26 cellular contexts compared by ENCODE assay signal in the genomic region with DNA sequence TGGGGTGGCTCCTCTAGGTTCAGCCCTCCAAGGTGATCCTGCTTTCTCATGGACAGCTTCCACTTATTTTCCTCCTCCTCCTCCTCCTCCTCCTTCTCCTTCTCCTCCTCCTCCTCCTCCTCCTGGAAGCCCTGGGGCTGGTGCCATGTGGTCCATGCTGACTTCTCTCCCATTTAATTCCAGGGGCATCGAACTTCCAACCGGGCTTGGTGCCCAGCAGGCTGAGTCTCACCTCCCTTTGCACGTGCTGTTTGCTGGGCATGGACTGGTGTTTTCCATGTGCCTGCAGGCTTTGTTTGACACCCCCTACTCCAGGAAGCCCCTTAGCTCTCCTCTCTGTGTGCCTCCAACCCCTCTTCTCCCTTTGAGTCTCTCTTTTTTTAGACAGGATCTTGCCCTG. TPM values are rescaled to one million over a fixed set of nuclear protein-coding genes. Genes with fewer than 3 reads are reported as not detected.
DNase-seq lines count a peak whose midpoint lies in the region; FAIRE-seq and TF ChIP-seq lines count a peak whose summit lies in the region.
"Had no signal": no experiment of that assay in that cellular context is flagged by ENCODE, and none has a peak within 500 bp of the region (broad histone marks: within the 10 kb centered on the region; RNA-seq: fewer than 3 reads in every experiment).

No MANE protein-coding gene starts in this region.

- H3K4me1 Mint-ChIP-seq in chondrocyte (ENCODE audit: low read depth), result peaks cover 25% of the 10 kb centered on the region

- peaks cover 5% of the 10 kb centered on the region for H3K27me3 ChIP-seq in iPS-15b (ENCODE audit: control insufficient read depth, insufficient read depth, low read length)
- no peaks in the 10 kb centered on the region for H3K27me3 ChIP-seq in parathyroid adenoma (ENCODE audit: control insufficient read depth, insufficient read depth, low read length)
- H3K27me3 ChIP-seq in trophoblast cell (ENCODE audit: insufficient read depth, low read length), result peaks cover 5% of the 10 kb centered on the region

- H2BK12ac ChIP-seq in trophoblast cell (ENCODE audit: low read length), result no peak overlapping the region

- H3K79me1 ChIP-seq in trophoblast cell (ENCODE audit: low read length), result peaks cover 5% of the 10 kb centered on the region

- H3K36me3 Mint-ChIP-seq in chondrocyte (ENCODE audit: low read depth), result no peaks in the 10 kb centered on the region
- H3K36me3 Mint-ChIP-seq: activated naive CD8-positive, alpha-beta T cell treated with anti-CD3 and anti-CD28 coated beads, Interleukin-2, amount 10 ng/mL, durations not matched to agents 7 days and 5 days had no signal

- H3K14ac ChIP-seq in trophoblast cell (ENCODE audit: low read length), result no peak overlapping the region

- H3K27ac ChIP-seq in OCI-LY7 (ENCODE audit: low read depth, low read length, poor library complexity, severe bottlenecking) (peak overlapping the region; percentile 90), parathyroid adenoma (no peak overlapping the region), trophoblast cell (ENCODE audit: low read depth, low read length) (no peak overlapping the region)
- H3K27ac ChIP-seq: left lung, psoas muscle had no signal

- H3K36me3 ChIP-seq in OCI-LY7 (ENCODE audit: insufficient read depth, low read length) (peaks cover 27% of the 10 kb centered on the region), iPS-15b (ENCODE audit: control insufficient read depth, insufficient read depth, low read length) (no peaks in the 10 kb centered on the region), parathyroid adenoma (ENCODE audit: control insufficient read depth, insufficient read depth, low read length) (no peaks in the 10 kb centered on the region), trophoblast cell (ENCODE audit: control insufficient read depth in 1 of 2, insufficient read depth in 2 of 2, low read length in 2 of 2) (no peaks in the 10 kb centered on the region)
- H3K36me3 ChIP-seq: left lung, Peyer's patch had no signal

- no peak overlapping the region for H3K4me3 Mint-ChIP-seq in chondrocyte (ENCODE audit: unreplicated experiment)
- H3K4me3 Mint-ChIP-seq: activated naive CD8-positive, alpha-beta T cell treated with anti-CD3 and anti-CD28 coated beads, Interleukin-2, amount 10 ng/mL, durations not matched to agents 7 days and 5 days; activated T-cell treated with anti-CD3 and anti-CD28 coated beads, Interleukin-2, amount 50 U/mL, for 24 hours had no signal

- H2AK5ac ChIP-seq in trophoblast cell (ENCODE audit: low read length), result no peak overlapping the region

- no peak for TF ChIP-seq CTCF in OCI-LY7 (conservative IDR thresholded peaks at IDR 0.05; ENCODE audit: low read length)
- no peak for TF ChIP-seq CTCF in parathyroid adenoma (IDR thresholded peaks at IDR 0.05)
- TF ChIP-seq CTCF in chondrocyte (IDR thresholded peaks at IDR 0.05), result no peak

- no CpG with 5 or more reads among the region's 3 CpGs for WGBS in trophoblast cell (ENCODE audit: extremely low coverage, insufficient coverage, insufficient read length)

- no peaks in the 10 kb centered on the region for H4K20me1 ChIP-seq in OCI-LY7 (ENCODE audit: insufficient read depth, low read length)

- no peak overlapping the region for H3K4ac ChIP-seq in trophoblast cell (ENCODE audit: low read depth, low read length)

- CTCF ChIA-PET in OCI-LY7 (lab: Charles Lee; ENCODE audit: unreplicated experiment), result no interaction called here

- BruUV-seq in OCI-LY7 (replicated peaks; lab: Mats Ljungman, UMichigan), result no TSS peak

- peak overlapping the region; percentile 78 for H3K4me2 ChIP-seq in OCI-LY7 (ENCODE audit: low read length)
- H3K4me2 ChIP-seq in parathyroid adenoma (ENCODE audit: low read length), result no peak overlapping the region
- no peak overlapping the region for H3K4me2 ChIP-seq in trophoblast cell (ENCODE audit: low read length)

- H3K27me3 Mint-ChIP-seq in chondrocyte (ENCODE audit: low read depth), result peaks cover 15% of the 10 kb centered on the region
- H3K27me3 Mint-ChIP-seq: activated naive CD8-positive, alpha-beta T cell treated with anti-CD3 and anti-CD28 coated beads, Interleukin-2, amount 10 ng/mL, durations not matched to agents 7 days and 5 days; activated T-cell treated with anti-CD3 and anti-CD28 coated beads, Interleukin-2, amount 50 U/mL, for 24 hours had no signal

- H3K9ac ChIP-seq in iPS-15b (ENCODE audit: low read depth, low read length) (no peak overlapping the region), parathyroid adenoma (no peak overlapping the region), trophoblast cell (ENCODE audit: low read length) (no peak overlapping the region)

- H3K9me3 ChIP-seq in OCI-LY7 (ENCODE audit: low read length) (no peaks in the 10 kb centered on the region), iPS-15b (ENCODE audit: control insufficient read depth, insufficient read depth, low read length) (no peaks in the 10 kb centered on the region), parathyroid adenoma (ENCODE audit: control insufficient read depth, low read length) (no peaks in the 10 kb centered on the region), trophoblast cell (ENCODE audit: insufficient read depth, low read depth, low read length) (peaks cover 2% of the 10 kb centered on the region)
- H3K9me3 ChIP-seq: left lung, Peyer's patch, psoas muscle had no signal

- H2BK120ac ChIP-seq in trophoblast cell (ENCODE audit: insufficient read depth, low read length, poor library complexity), result no peak overlapping the region

- H4K91ac ChIP-seq in trophoblast cell (ENCODE audit: low read depth, low read length), result no peak overlapping the region

- peak; percentile 48 for DNase-seq in DMS 273 (lab: John Stamatoyannopoulos, UW; ENCODE audit: unreplicated experiment)
- DNase-seq in DMS 273 treated with DMSO at 0.1 percent for 48 hours (lab: John Stamatoyannopoulos, UW), result no peak
- no peak for DNase-seq in OCI-LY7 (ENCODE audit: low spot score)
- DNase-seq in chondrocyte (ENCODE audit: low spot score), result no peak
- no peak for DNase-seq in urothelium cell line (ENCODE audit: low spot score)
- DNase-seq in trophoblast cell, result no peak
- DNase-seq: 8988T; activated CD4-positive, alpha-beta T cell treated with anti-CD3 and anti-CD28 coated beads, Interleukin-2, amount 50 U/mL, for 1 hour; activated effector memory CD4-positive, alpha-beta T cell treated with anti-CD3 and anti-CD28 coated beads, Interleukin-2, amount 50 U/mL, for 16 hours; activated naive CD8-positive, alpha-beta T cell treated with anti-CD3 and anti-CD28 coated beads, Interleukin-2, amount 10 ng/mL, durations not matched to agents 7 days and 5 days; activated T-cell treated with anti-CD3 and anti-CD28 coated beads, Interleukin-2, amount 50 U/mL, for 24 hours; cortex of kidney; erythroblast; Kasumi-1; left lung; mesenchymal stem cell; NCI-H1436 treated with DMSO at 0.1 percent for 48 hours; NCI-H226; NCI-H526 treated with DMSO at 0.1 percent for 48 hours; Peyer's patch; psoas muscle; SIG-M5; stimulated activated CD4-positive, alpha-beta T cell treated with anti-CD3 and anti-CD28 coated beads, Interleukin-4, amount 100 ng/mL, for 24 hours had no signal

- H3K4me3 ChIP-seq in OCI-LY7 (ENCODE audit: low read depth, low read length, poor library complexity, severe bottlenecking) (no peak overlapping the region), iPS-15b (ENCODE audit: low read depth, low read length) (peak overlapping the region; percentile 33), parathyroid adenoma (ENCODE audit: low read depth, low read length) (peak overlapping the region; percentile 8), trophoblast cell (ENCODE audit: low read depth, low read length) (no peak overlapping the region)
- H3K4me3 ChIP-seq: GM12878, left lung, Peyer's patch, psoas muscle had no signal

- no peak for FAIRE-seq in urothelium cell line (lab: Jason Lieb, UNC)
- FAIRE-seq: GM12878 had no signal

- no peak overlapping the region for H4K12ac ChIP-seq in trophoblast cell (ENCODE audit: low read depth, low read length)

- POLR2A ChIA-PET in OCI-LY7 (lab: Charles Lee), result interaction anchor here (0.6 kb wide), 1 partner anchor 599 kb away, joined by 6 read pairs; no protein-coding TSS in a partner anchor

- H2AFZ ChIP-seq in OCI-LY7 (ENCODE audit: low read length), result no peak overlapping the region
- peak overlapping the region; percentile 12 for H2AFZ ChIP-seq in parathyroid adenoma
- no peak overlapping the region for H2AFZ ChIP-seq in trophoblast cell (ENCODE audit: insufficient read depth, low read length, poor library complexity)

- H3K9me2 ChIP-seq in OCI-LY7 (ENCODE audit: insufficient read depth, low read length), result no peaks in the 10 kb centered on the region

- no peak overlapping the region for H4K8ac ChIP-seq in trophoblast cell (ENCODE audit: low read depth, low read length)

- no peak overlapping the region for H3K27ac Mint-ChIP-seq in chondrocyte (ENCODE audit: unreplicated experiment)
- H3K27ac Mint-ChIP-seq: activated naive CD8-positive, alpha-beta T cell treated with anti-CD3 and anti-CD28 coated beads, Interleukin-2, amount 10 ng/mL, durations not matched to agents 7 days and 5 days; activated T-cell treated with anti-CD3 and anti-CD28 coated beads, Interleukin-2, amount 50 U/mL, for 24 hours had no signal

- no peak overlapping the region for H3K23ac ChIP-seq in trophoblast cell (ENCODE audit: low read length)

- no peak overlapping the region for H2BK5ac ChIP-seq in trophoblast cell (ENCODE audit: low read depth, low read length, poor library complexity)

- H3K9me3 Mint-ChIP-seq in chondrocyte (ENCODE audit: low read depth), result no peaks in the 10 kb centered on the region
- H3K9me3 Mint-ChIP-seq: activated naive CD8-positive, alpha-beta T cell treated with anti-CD3 and anti-CD28 coated beads, Interleukin-2, amount 10 ng/mL, durations not matched to agents 7 days and 5 days; activated T-cell treated with anti-CD3 and anti-CD28 coated beads, Interleukin-2, amount 50 U/mL, for 24 hours had no signal

- H3K79me2 ChIP-seq in OCI-LY7 (ENCODE audit: insufficient read depth, low read depth, low read length) (peaks cover 50% of the 10 kb centered on the region; the same call in 1 of the 2 replicates), parathyroid adenoma (no peaks in the 10 kb centered on the region), trophoblast cell (ENCODE audit: control insufficient read depth, insufficient read depth, low read length, poor library complexity) (peaks cover 2% of the 10 kb centered on the region)

- H3K4me1 ChIP-seq in OCI-LY7 (ENCODE audit: insufficient read depth, low read length, poor library complexity, severe bottlenecking), result peaks cover 63% of the 10 kb centered on the region
- no peaks in the 10 kb centered on the region for H3K4me1 ChIP-seq in iPS-15b (ENCODE audit: control insufficient read depth, insufficient read depth, low read length)
- H3K4me1 ChIP-seq in parathyroid adenoma, result peaks cover 14% of the 10 kb centered on the region
- peaks cover 7 to 12% of the 10 kb centered on the region in 2 experiments for H3K4me1 ChIP-seq in trophoblast cell (ENCODE audit: control insufficient read depth in 1 of 2, insufficient read depth in 2 of 2, low read length in 2 of 2)
- H3K4me1 ChIP-seq: psoas muscle had no signal

- intact Hi-C loops in OCI-LY7 (cut with micrococcal nuclease; ENCODE audit: unreplicated experiment), result no loop called here

- H3K18ac ChIP-seq in trophoblast cell (ENCODE audit: low read length), result no peak overlapping the region

RNA-seq across cellular contexts. Expression of a gene that starts 3.7 kb away (rescaled TPM):
- 14.3 and 14.8 TPM in 2 replicates for total RNA-seq in OCI-LY7 (2014; rRNA removed; shearing (Covaris generic))
- total RNA-seq in OCI-LY7 (2022) (31.0 and 31.4 TPM in 2 replicates), chondrocyte (9.7 to 10.1 TPM (median 10.0 TPM) in 3 replicates)
- 2.3 TPM in 2 replicates for polyA plus RNA-seq in trophoblast cell (2013)

RNA-seq across cellular contexts. Expression of a gene that starts 14.5 kb away (rescaled TPM):
- total RNA-seq in OCI-LY7 (2014; rRNA removed; shearing (Covaris generic)), result 6.0 and 7.7 TPM in 2 replicates
- total RNA-seq in OCI-LY7 (2022) (26.0 and 41.7 TPM in 2 replicates), chondrocyte (not detected in 3 replicates)
- polyA plus RNA-seq in trophoblast cell (2013), result not detected in 2 replicates

RNA-seq across cellular contexts. Expression of a gene that starts 51.7 kb away (rescaled TPM):
- total RNA-seq in OCI-LY7 (2014; rRNA removed; shearing (Covaris generic)), result 1.6 and 3.2 TPM in 2 replicates
- total RNA-seq in OCI-LY7 (2022) (20.5 and 30.0 TPM in 2 replicates), chondrocyte (67.6 to 96.3 TPM (median 73.1 TPM) in 3 replicates)
- polyA plus RNA-seq in trophoblast cell (2013), result 56.7 and 57.2 TPM in 2 replicates

Comparison
In these comparisons a context has a peak if more than half of its experiments do, and no peak if none do; other contexts are left out.
1. H3K4me3 ChIP-seq: peak in iPS-15b (single experiment) and parathyroid adenoma (single experiment); none in OCI-LY7 (single experiment) and trophoblast cell (single experiment).